Comparison of ENCODE assay signal across 9 cellular contexts in the genomic region with DNA sequence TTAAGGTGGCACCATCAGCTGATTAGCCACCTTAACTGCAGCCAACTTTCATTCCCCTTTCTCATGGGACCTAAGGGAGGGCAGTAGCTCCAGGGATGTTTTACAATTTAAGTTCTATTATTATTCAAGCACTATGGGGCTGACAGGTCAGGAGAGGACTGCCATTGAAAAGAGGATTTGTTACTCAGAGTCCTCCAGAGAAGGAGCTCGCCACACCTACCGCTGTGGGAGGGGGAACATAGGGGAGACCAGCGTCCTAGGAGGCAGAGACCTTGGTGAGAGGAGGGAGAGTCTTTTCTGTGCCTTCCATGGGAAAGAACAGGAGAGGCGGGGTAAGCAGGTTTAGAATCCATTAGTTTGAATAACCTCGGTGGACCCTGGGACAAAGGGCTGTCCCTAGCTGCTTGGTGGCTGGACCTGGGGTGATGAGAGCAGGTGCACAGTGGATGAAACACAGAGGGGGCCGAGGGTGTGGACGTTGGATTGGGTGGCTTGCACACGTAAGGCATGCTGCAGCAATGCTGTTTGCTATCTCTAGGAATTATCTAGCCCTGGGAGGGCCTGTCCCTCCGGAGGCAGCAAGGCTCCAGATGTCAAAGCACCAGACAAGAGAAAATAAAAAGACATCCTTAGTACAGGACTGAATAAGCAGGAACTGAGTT. TPM values are rescaled to one million over a fixed set of nuclear protein-coding genes. Genes with fewer than 3 reads are reported as not detected.
DNase-seq lines count a peak whose midpoint lies in the region; ATAC-seq, FAIRE-seq and TF ChIP-seq lines count a peak whose summit lies in the region.
"Had no signal": no experiment of that assay in that cellular context is flagged by ENCODE, and none has a peak within 500 bp of the region (broad histone marks: within the 10 kb centered on the region; RNA-seq: fewer than 3 reads in every experiment).

No MANE protein-coding gene starts in this region.

- H3K27ac ChIP-seq in pancreas: no peak overlapping the region

- WGBS in pancreas, 2 donors: 37 to 48% methylated on average over 9 of the region's 9 CpGs

- H3K9me3 Mint-ChIP-seq in brain (no peaks in the 10 kb centered on the region), natural killer cell (no peaks in the 10 kb centered on the region)

- H3K36me3 ChIP-seq in H7 (replicated peaks; ENCODE audit: control insufficient read depth, insufficient read depth, low read length) (no peaks in the 10 kb centered on the region), pancreas (no peaks in the 10 kb centered on the region)

- no peak for FAIRE-seq in pancreas (lab: Jason Lieb, UNC)

- H3K27me3 ChIP-seq in H7 (ENCODE audit: control insufficient read depth, insufficient read depth, low read length) (no peaks in the 10 kb centered on the region), pancreas (no peaks in the 10 kb centered on the region)

- H3K4me1 Mint-ChIP-seq in brain (peaks cover 63% of the 10 kb centered on the region), natural killer cell (peaks cover 82 to 85% of the 10 kb centered on the region in 2 donors)

- H3K27me3 Mint-ChIP-seq in brain (peaks cover 3% of the 10 kb centered on the region), natural killer cell (ENCODE audit: low read depth in 2 of 2) (no peaks in the 10 kb centered on the region)

- H3K4me3 Mint-ChIP-seq in brain (peak overlapping the region; percentile 40 to 67 (median 61)), natural killer cell (peak overlapping the region; percentile 97)

- H3K9me3 ChIP-seq in pancreas: no peaks in the 10 kb centered on the region

- TF ChIP-seq CTCF in AG04449 (IDR thresholded peaks at IDR 0.05; ENCODE audit: insufficient read depth, low read length, missing control alignments) (no peak), brain (conservative IDR thresholded peaks at IDR 0.05) (no peak), natural killer cell (IDR thresholded peaks at IDR 0.05) (no peak), pancreas (IDR thresholded peaks at IDR 0.05) (no peak)

- DNase-seq in AG04449 (ENCODE audit: low read depth, low spot score): no peak
- DNase-seq in H7: peak; percentile 59
- DNase-seq in natural killer cell: no peak
- DNase-seq in T1000 (lab: John Stamatoyannopoulos, UW): no peak
- DNase-seq in NCI-H1436 treated with DMSO at 0.1 percent for 48 hours (lab: John Stamatoyannopoulos, UW): no peak
- DNase-seq in pancreas: no peak

- POLR2A ChIA-PET in AG04449 (lab: Yijun Ruan, JAX): interaction anchor here (0.6 to 1.1 kb wide), 2 partner anchors 14 to 85 kb away, joined by 3 to 4 read pairs; a partner anchor contains a TSS

- intact Hi-C loops in natural killer cell (cut with micrococcal nuclease) (loop anchor here (5.0 kb wide), 1 partner anchor 37 kb away; no protein-coding TSS in a partner anchor), pancreas (cut with DNase I) (no loop called here)

- no peaks in the 10 kb centered on the region for H3K36me3 Mint-ChIP-seq in brain
- no peaks in the 10 kb centered on the region for H3K36me3 Mint-ChIP-seq in natural killer cell

- H3K4me3 ChIP-seq in AG04449 (ENCODE audit: low read depth, low read length) (peak overlapping the region; percentile 47), H7 (ENCODE audit: insufficient read depth, low read depth, low read length) (no peak overlapping the region), pancreas (no peak overlapping the region)

- H3K27ac Mint-ChIP-seq in brain: peak overlapping the region in 4 of 5 experiments; percentile 26 to 82 (median 58)
- H3K27ac Mint-ChIP-seq in natural killer cell: peak overlapping the region; percentile 93 to 96

- CTCF ChIA-PET in AG04449 (lab: Yijun Ruan, JAX): interaction anchor here (1.4 to 2.6 kb wide), 3 partner anchors 17 to 85 kb away, joined by 3 to 15 read pairs (median 10); no protein-coding TSS in a partner anchor

- no peaks in the 10 kb centered on the region for H3K4me1 ChIP-seq in pancreas

- ATAC-seq in natural killer cell (no peak), GM21447 (IDR thresholded peaks at IDR 0.05; ENCODE audit: unreplicated experiment) (no peak), pancreas (no peak)

RNA-seq across cellular contexts. Expression of a gene that starts 14.2 kb away (rescaled TPM):
- total RNA-seq in H7 (2014; rRNA removed; shearing (Covaris generic)): 1.4 and 2.0 TPM in 2 replicates
- polyA plus RNA-seq in brain (ENCODE audit: insufficient read depth, low read depth, low replicate concordance): 2.7 TPM
- 10 to 100 TPM; 50.1 to 67.0 (median 51.2) TPM for total RNA-seq in natural killer cell
- 1 to 10 TPM in 1 of 6 donors, under 1 TPM in 5; 0.04 to 1.2 (median 0.53) TPM for total RNA-seq in pancreas
- polyA plus RNA-seq in pancreas: under 1 TPM; 0.14 to 0.38 TPM
- total RNA-seq: M059J had no signal

Comparison
In these comparisons a context has a peak if more than half of its experiments do, and no peak if none do; other contexts are left out.
1. RNA of a gene that starts 14.2 kb away (total RNA-seq): 50.1 to 67.0 TPM in natural killer cell; 1.4 to 2.0 TPM in H7 and 0.04 to 1.2 TPM in pancreas; every median in the first group is over 10 times any median in the second.